Comparison of ENCODE assay signal across 2 cellular contexts in the genomic region with DNA sequence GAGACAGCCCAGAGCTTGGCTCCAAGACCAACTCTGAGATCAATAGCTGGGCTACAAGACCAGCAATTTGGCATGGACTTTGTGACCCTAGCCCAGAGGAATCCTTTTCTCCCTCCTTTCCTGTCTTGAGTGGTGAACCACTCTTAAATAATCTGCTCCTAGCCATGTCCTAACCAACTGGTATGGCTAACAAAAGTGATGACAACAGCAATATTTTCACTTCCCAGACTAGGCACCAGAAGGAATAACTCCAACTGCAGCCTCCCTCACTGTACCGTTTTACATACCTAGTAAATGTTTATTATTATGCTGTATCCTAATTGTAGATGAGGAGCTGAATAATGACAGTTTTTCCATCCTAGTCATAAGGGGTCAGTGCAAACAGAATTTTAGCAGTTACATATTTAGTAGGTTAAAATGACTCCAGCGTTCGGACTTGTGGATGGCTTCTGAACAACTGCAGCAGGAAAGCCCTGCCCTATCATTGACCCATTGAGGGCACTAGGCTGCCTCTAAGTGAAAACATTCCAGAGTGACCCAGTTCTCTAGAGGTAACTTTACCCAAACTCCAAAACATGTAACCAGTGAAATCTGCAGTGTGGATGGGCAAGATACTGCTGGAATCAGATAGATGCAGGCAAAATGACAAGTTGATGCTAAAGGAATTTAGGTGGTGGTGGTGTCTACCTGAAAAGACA.
TF ChIP-seq lines count a peak whose summit lies in the region.

No MANE protein-coding gene starts in this region.

TF ChIP-seq in GM23338, 12 proteins besides CTCF, POLR2A, EP300 and RAD21 (continued from another document):
- TF ChIP-seq, protein P1, sequence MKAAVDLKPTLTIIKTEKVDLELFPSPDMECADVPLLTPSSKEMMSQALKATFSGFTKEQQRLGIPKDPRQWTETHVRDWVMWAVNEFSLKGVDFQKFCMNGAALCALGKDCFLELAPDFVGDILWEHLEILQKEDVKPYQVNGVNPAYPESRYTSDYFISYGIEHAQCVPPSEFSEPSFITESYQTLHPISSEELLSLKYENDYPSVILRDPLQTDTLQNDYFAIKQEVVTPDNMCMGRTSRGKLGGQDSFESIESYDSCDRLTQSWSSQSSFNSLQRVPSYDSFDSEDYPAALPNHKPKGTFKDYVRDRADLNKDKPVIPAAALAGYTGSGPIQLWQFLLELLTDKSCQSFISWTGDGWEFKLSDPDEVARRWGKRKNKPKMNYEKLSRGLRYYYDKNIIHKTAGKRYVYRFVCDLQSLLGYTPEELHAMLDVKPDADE (IDR thresholded peaks at IDR 0.05): no peak
- TF ChIP-seq REST (IDR thresholded peaks at IDR 0.05; ENCODE audit: unreplicated experiment): no peak
- no peak for TF ChIP-seq POLR2AphosphoS5 (IDR thresholded peaks at IDR 0.05; ENCODE audit: low read depth)
- no peak for TF ChIP-seq ZNF331 (CRISPR knock-in tag; IDR thresholded peaks at IDR 0.05; ENCODE audit: low read depth)
- no peak for TF ChIP-seq STAT1 (IDR thresholded peaks at IDR 0.05; ENCODE audit: unreplicated experiment)
- no peak for TF ChIP-seq ZNF114 (CRISPR knock-in tag; IDR thresholded peaks at IDR 0.05)

TF ChIP-seq in K562, 482 proteins besides CTCF, POLR2A, EP300 and RAD21 (continued from another document):
- TF ChIP-seq CTCFL (IDR thresholded peaks at IDR 0.05; ENCODE audit: borderline replicate concordance, insufficient read depth, low read depth, low read length, poor library complexity, severe bottlenecking): no peak
- no peak for TF ChIP-seq MBD2 (IDR thresholded peaks at IDR 0.05; ENCODE audit: borderline replicate concordance, low read depth)
- TF ChIP-seq ZNF785 (CRISPR knock-in tag; IDR thresholded peaks at IDR 0.05): no peak
- TF ChIP-seq C11orf30 (IDR thresholded peaks at IDR 0.05; ENCODE audit: low read depth): peak; percentile 70
